In genomic region chr2:108614043-108614435, GRCh38 we compare ENCODE assay signal across 12 cellular contexts.
A peak's percentile ranks its signal among the peaks of the same experiment; 100 is the strongest.
DNase-seq lines count a peak whose midpoint lies in the region; ATAC-seq and TF ChIP-seq lines count a peak whose summit lies in the region.
"Had no signal": no experiment of that assay in that cellular context is flagged by ENCODE, and none has a peak within 500 bp of the region (broad histone marks: within the 10 kb centered on the region; RNA-seq: fewer than 3 reads in every experiment).

No MANE protein-coding gene starts in this region.

- H3K36me3 Mint-ChIP-seq in dendritic cell treated with granulocyte-macrophage colony-stimulating factor and Interleukin-4, amounts not matched to agents 40 ng/mL and 50 ng/mL, for 4 days (ENCODE audit: low read depth): peaks cover 80% of the 10 kb centered on the region
- H3K36me3 Mint-ChIP-seq in osteocyte (ENCODE audit: unreplicated experiment): no peaks in the 10 kb centered on the region

- H3K27me3 Mint-ChIP-seq in dendritic cell treated with granulocyte-macrophage colony-stimulating factor and Interleukin-4, amounts not matched to agents 40 ng/mL and 50 ng/mL, for 4 days: no peaks in the 10 kb centered on the region
- no peaks in the 10 kb centered on the region for H3K27me3 Mint-ChIP-seq in osteocyte (ENCODE audit: unreplicated experiment)

- no peak overlapping the region for H3K4me3 Mint-ChIP-seq in dendritic cell treated with granulocyte-macrophage colony-stimulating factor and Interleukin-4, amounts not matched to agents 40 ng/mL and 50 ng/mL, for 4 days
- no peak overlapping the region for H3K4me3 Mint-ChIP-seq in osteocyte (ENCODE audit: unreplicated experiment)

- H3K4me1 Mint-ChIP-seq in dendritic cell treated with granulocyte-macrophage colony-stimulating factor and Interleukin-4, amounts not matched to agents 40 ng/mL and 50 ng/mL, for 4 days (ENCODE audit: low read depth): peaks cover 91% of the 10 kb centered on the region
- H3K4me1 Mint-ChIP-seq in osteocyte (ENCODE audit: unreplicated experiment): peaks cover 46% of the 10 kb centered on the region

- H3K9me3 Mint-ChIP-seq in dendritic cell treated with granulocyte-macrophage colony-stimulating factor and Interleukin-4, amounts not matched to agents 40 ng/mL and 50 ng/mL, for 4 days: no peaks in the 10 kb centered on the region
- no peaks in the 10 kb centered on the region for H3K9me3 Mint-ChIP-seq in osteocyte (ENCODE audit: unreplicated experiment)

- intact Hi-C loops in dendritic cell treated with granulocyte-macrophage colony-stimulating factor and Interleukin-4, amounts not matched to agents 40 ng/mL and 50 ng/mL, for 4 days (cut with micrococcal nuclease): no loop called here

- peak; percentile 31 for DNase-seq in DMS 273 (lab: John Stamatoyannopoulos, UW; ENCODE audit: unreplicated experiment)
- no peak for DNase-seq in DMS 273 treated with DMSO at 0.1 percent for 48 hours (lab: John Stamatoyannopoulos, UW)
- DNase-seq in NCI-H69 (lab: John Stamatoyannopoulos, UW): peak; percentile 24
- DNase-seq in osteocyte (ENCODE audit: extremely low spot score, unreplicated experiment): no peak
- no peak for DNase-seq in NCI-H1436 (lab: John Stamatoyannopoulos, UW)
- DNase-seq: amniotic stem cell; effector CD4-positive, alpha-beta T cell; NCI-H1930; right lobe of liver had no signal

- ATAC-seq in GM19023 (IDR thresholded peaks at IDR 0.05; ENCODE audit: unreplicated experiment): no peak
- ATAC-seq in GM21526 (IDR thresholded peaks at IDR 0.05; ENCODE audit: low FRiP score, unreplicated experiment): no peak

- H3K27ac Mint-ChIP-seq in dendritic cell treated with granulocyte-macrophage colony-stimulating factor and Interleukin-4, amounts not matched to agents 40 ng/mL and 50 ng/mL, for 4 days: peak overlapping the region; percentile 52
- peak overlapping the region; percentile 55 for H3K27ac Mint-ChIP-seq in osteocyte (ENCODE audit: unreplicated experiment)

- no peak for TF ChIP-seq CTCF in osteocyte (IDR thresholded peaks at IDR 0.05)

Comparison
In these comparisons a context has a peak if more than half of its experiments do, and no peak if none do; other contexts are left out.
1. DNase-seq: peak in DMS 273 (single experiment) and NCI-H69 (single experiment); none in DMS 273 treated with DMSO at 0.1 percent for 48 hours (single experiment), osteocyte (single experiment) and NCI-H1436 (single experiment).